Comparison of ENCODE assay signal across 8 cellular contexts in the genomic region with DNA sequence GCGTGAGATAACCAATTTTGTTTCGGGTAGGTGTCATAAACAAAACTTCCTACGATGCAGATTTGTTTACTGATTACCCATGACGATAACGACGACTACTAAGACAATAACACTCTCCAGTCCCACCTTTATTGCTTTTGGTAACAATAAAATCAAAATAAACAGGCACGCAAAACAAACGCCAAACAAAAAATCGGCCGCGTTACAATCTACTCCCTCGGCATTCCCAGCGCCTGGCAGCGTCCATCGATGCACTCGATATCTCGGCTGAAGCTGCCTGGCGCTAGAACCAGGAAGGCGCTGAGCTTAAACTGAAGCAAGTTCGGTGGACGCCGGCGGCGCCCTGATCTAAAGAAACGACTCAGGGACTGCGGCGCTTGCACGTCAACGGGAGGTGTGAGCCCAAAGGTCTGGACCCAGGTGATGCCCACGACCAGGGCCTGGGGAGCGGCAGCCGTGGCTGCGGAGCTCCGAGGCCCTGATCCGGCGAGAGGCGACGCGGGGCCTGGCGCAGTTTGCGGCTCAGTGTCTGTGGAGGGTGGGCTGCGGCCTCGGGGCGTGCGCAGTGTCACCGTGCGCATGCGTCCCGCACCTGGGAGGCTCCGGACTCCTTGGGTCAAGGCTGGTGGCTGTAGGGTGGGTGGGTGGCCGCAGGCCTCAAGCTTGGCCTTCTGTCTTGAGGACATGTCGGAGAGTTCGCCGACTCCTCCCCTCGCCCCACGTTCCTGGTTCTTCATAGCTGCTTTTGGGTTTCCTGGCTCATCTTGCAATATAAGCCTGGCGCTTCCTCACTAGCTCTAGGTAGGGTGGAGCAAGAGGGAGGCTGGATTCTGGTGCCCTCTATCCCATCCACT. TPM values are rescaled to one million over a fixed set of nuclear protein-coding genes. Genes with fewer than 3 reads are reported as not detected.
A peak's percentile ranks its signal among the peaks of the same experiment; 100 is the strongest.
DNase-seq lines count a peak whose midpoint lies in the region; ATAC-seq, FAIRE-seq and TF ChIP-seq lines count a peak whose summit lies in the region.

A gene with protein sequence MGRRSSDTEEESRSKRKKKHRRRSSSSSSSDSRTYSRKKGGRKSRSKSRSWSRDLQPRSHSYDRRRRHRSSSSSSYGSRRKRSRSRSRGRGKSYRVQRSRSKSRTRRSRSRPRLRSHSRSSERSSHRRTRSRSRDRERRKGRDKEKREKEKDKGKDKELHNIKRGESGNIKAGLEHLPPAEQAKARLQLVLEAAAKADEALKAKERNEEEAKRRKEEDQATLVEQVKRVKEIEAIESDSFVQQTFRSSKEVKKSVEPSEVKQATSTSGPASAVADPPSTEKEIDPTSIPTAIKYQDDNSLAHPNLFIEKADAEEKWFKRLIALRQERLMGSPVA (plus strand): TSS at position 286 of the 854 bp plus-strand sequence. CDS start 12,016 bp downstream, outside the sequence.

- FAIRE-seq in bronchial epithelial cell (lab: Jason Lieb, UNC) = no peak

- 0% methylated on average over 50 to 57 of the region's 57 CpGs for WGBS in spleen, 5 donors

- intact Hi-C loops in A673 (cut with micrococcal nuclease; ENCODE audit: unreplicated experiment) (loop anchor here (5.0 kb wide), 2 partner anchors 162 to 322 kb away; no protein-coding TSS in a partner anchor), spleen (cut with DNase I; ENCODE audit: low total_unique reads) (no loop called here)

- no peak for TF ChIP-seq POLR2A in spleen (IDR thresholded peaks at IDR 0.05)

- H3K9me3 ChIP-seq in A673 (ENCODE audit: low read depth, low read length, poor library complexity, severe bottlenecking) = no peaks in the 10 kb centered on the region
- peaks cover 0 to 16% (median 13%) of the 10 kb centered on the region in 8 donors for H3K9me3 ChIP-seq in spleen

- CTCF ChIA-PET in A673 (lab: Charles Lee) = interaction anchor here (0.6 kb wide), 1 partner anchor 504 kb away, joined by 5 read pairs; no protein-coding TSS in a partner anchor

- ATAC-seq in GM18868 (IDR thresholded peaks at IDR 0.05; ENCODE audit: unreplicated experiment) (peak; percentile 64), HG03135 (IDR thresholded peaks at IDR 0.05; ENCODE audit: unreplicated experiment) (peak; percentile 82)

- H3K36me3 ChIP-seq in A673 (ENCODE audit: insufficient read depth, low read length, poor library complexity, severe bottlenecking) (no peaks in the 10 kb centered on the region), bronchial epithelial cell (ENCODE audit: control insufficient read depth, insufficient read depth, low read length) (no peaks in the 10 kb centered on the region), spleen (peaks cover 0 to 6% (median 0%) of the 10 kb centered on the region in 6 donors)

- peaks cover 2% of the 10 kb centered on the region for H3K4me1 ChIP-seq in A673 (ENCODE audit: insufficient read depth, low read length, poor library complexity, severe bottlenecking)
- peaks cover 17 to 56% (median 45%) of the 10 kb centered on the region in 6 donors for H3K4me1 ChIP-seq in spleen

- peak within 1 kb of the TSS; percentile 64 for H3K4me3 ChIP-seq in A673 (ENCODE audit: low read depth, low read length, poor library complexity, severe bottlenecking)
- H3K4me3 ChIP-seq in WI38 (ENCODE audit: low read depth, low read length) = peak within 1 kb of the TSS; percentile 83
- H3K4me3 ChIP-seq in bronchial epithelial cell (ENCODE audit: low read depth, low read length) = peak within 1 kb of the TSS; percentile 63
- H3K4me3 ChIP-seq in spleen = peak within 1 kb of the TSS; percentile 70 to 99 (median 92)

- POLR2A ChIA-PET in A673 (lab: Charles Lee; ENCODE audit: low non-redundant PET) = interaction anchor here (0.5 to 0.6 kb wide), 5 partner anchors 103 to 545 kb away, joined by 3 to 22 read pairs (median 7); no protein-coding TSS in a partner anchor

- BruUV-seq in A673 (replicated peaks; lab: Mats Ljungman, UMichigan) = TSS peak; percentile 76

- H3K27me3 ChIP-seq in A673 (replicated peaks; ENCODE audit: insufficient read depth, low read depth, low read length, poor library complexity) (no peaks in the 10 kb centered on the region), bronchial epithelial cell (ENCODE audit: control insufficient read depth, insufficient read depth, low read length) (peaks cover 23% of the 10 kb centered on the region), spleen (replicated peaks in 1 of 7) (peaks cover 6 to 46% (median 42%) of the 10 kb centered on the region in 7 donors)

- H3K27ac ChIP-seq in A673 (ENCODE audit: low read depth, low read length, poor library complexity, severe bottlenecking) (peak within 1 kb of the TSS; percentile 87), spleen (peak within 1 kb of the TSS; percentile 6 to 83 (median 79))

- DNase-seq in A673 (ENCODE audit: low spot score) (peak; percentile 93), NCI-H2196 treated with DMSO at 0.1 percent for 48 hours (lab: John Stamatoyannopoulos, UW; ENCODE audit: unreplicated experiment) (peak; percentile 99), bronchial epithelial cell (ENCODE audit: low read depth) (peak; percentile 79), inferior parietal cortex (ENCODE audit: extremely low spot score) (peak; percentile 85), spleen (peak; percentile 96)

- no peak for TF ChIP-seq CTCF in A673 (conservative IDR thresholded peaks at IDR 0.05; ENCODE audit: low read depth, low read length)
- no peak for TF ChIP-seq CTCF in WI38 (IDR thresholded peaks at IDR 0.05; ENCODE audit: low read depth, low read length)
- TF ChIP-seq CTCF in bronchial epithelial cell (IDR thresholded peaks at IDR 0.05; ENCODE audit: insufficient read depth, low read length, severe bottlenecking) = no peak
- TF ChIP-seq CTCF in spleen (IDR thresholded peaks at IDR 0.05 in 8 of 11, conservative IDR thresholded peaks at IDR 0.05 in 3 of 11) = no peak

RNA-seq across cellular contexts. Expression of the gene that starts here (rescaled TPM):
- 59.4 and 65.4 TPM in 2 replicates for total RNA-seq in A673 (2021)
- total RNA-seq in bronchial epithelial cell = 20.8 and 39.2 TPM in 2 replicates
- total RNA-seq in spleen = 10 to 100 TPM; 30.2 to 56.5 (median 35.1) TPM
- polyA plus RNA-seq in spleen = 10 to 100 TPM in 2 of 3 donors, 1 to 10 TPM in 1; 7.2 to 14.0 (median 12.0) TPM

Comparison
In these comparisons a context has a peak if more than half of its experiments do, and no peak if none do; other contexts are left out.
1. Peak in every context shown above with its lines: DNase-seq, ATAC-seq, H3K4me3 ChIP-seq and H3K27ac ChIP-seq.